In the genomic region with DNA sequence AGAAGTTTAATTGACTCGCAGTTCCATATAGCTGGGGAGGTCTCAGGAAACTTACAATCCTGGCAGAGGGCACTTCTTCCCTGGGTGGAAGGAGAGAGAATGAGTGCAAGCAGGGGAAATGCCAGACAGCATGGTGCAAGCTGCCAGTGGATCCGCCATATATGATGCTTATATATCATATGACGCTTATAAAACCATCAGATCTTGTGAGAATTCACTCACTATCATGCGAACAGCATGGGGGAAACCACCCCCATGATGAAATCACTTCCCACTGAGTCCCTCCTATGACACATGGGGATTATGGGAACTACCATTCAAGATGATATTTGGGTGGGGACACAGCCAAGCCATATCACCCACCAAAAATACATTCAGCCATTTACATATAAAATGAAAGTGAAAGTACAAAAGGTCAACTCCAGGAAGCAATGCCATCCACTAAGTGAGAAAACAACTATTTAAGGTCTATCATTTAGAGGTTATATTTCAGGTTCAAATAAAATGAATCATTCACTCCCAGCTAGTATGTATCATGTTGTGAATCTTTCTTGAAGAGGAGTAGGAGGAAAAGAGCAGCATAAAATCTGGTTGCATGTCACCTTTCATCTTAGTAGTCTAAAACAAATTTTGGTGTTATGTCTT, we compare ENCODE assay signal across 1 cellular context.
TF ChIP-seq lines count a peak whose summit lies in the region.

No MANE protein-coding gene starts in this region.

TF ChIP-seq in GM12878, 131 proteins besides CTCF, POLR2A, EP300 and RAD21:
- TF ChIP-seq POLR2AphosphoS2 (IDR thresholded peaks at IDR 0.05; ENCODE audit: low read depth, low read length) (no peak), NR2F1 (conservative IDR thresholded peaks at IDR 0.05) (0 out of 2 replicates have a peak, but pooled peaks have one; percentile 26)
TF ChIP-seq in GM12878: peak in this region for 1.
